In the genomic region with DNA sequence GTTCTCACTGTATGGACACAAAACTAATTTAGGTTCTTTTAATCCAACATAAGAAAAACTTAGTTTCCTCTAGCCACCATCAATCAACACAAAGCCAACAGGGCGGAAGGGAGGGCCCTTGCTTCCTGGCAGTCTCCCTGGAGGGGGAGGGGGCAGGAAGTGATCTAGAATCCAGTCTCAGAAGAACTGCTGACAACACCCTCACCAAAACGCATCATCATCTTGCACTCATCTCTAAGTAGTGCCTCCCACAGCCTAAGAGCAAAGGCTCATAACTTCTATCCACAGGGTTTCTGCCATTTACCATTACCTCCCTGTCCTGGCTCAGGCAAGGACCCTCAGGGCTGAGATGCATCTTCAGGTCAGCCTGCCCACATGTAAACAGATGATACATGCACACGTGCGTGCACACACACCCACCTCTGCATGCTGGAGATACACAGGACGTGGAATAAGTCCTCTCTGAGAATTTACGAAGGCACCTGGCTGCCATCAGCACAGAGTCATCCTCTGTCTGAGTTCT, we compare ENCODE assay signal across 8 cellular contexts. TPM values are rescaled to one million over a fixed set of nuclear protein-coding genes. Genes with fewer than 3 reads are reported as not detected.
DNase-seq lines count a peak whose midpoint lies in the region; ATAC-seq, FAIRE-seq and TF ChIP-seq lines count a peak whose summit lies in the region.

No MANE protein-coding gene starts in this region.

- FAIRE-seq in keratinocyte (lab: Jason Lieb, UNC), result peak; percentile 57

- H3K9me3 Mint-ChIP-seq in WTC11, result no peaks in the 10 kb centered on the region

- H4K20me1 ChIP-seq in keratinocyte (ENCODE audit: control insufficient read depth, extremely low read depth, insufficient read depth, low read length), result no peaks in the 10 kb centered on the region

- H3K4me3 Mint-ChIP-seq in WTC11, result no peak overlapping the region

- H3K36me3 ChIP-seq in keratinocyte (ENCODE audit: control insufficient read depth in 2 of 2, extremely low read depth in 1 of 2, insufficient read depth in 2 of 2, low read length in 2 of 2) (no peaks in the 10 kb centered on the region), transverse colon (no peaks in the 10 kb centered on the region)

- H3K27ac Mint-ChIP-seq in WTC11, result no peak overlapping the region

- H3K9me3 ChIP-seq in keratinocyte (ENCODE audit: control insufficient read depth, low read depth, low read length), result no peaks in the 10 kb centered on the region
- H3K9me3 ChIP-seq in transverse colon, result no peaks in the 10 kb centered on the region

- peaks cover 3% of the 10 kb centered on the region for H3K9me1 ChIP-seq in keratinocyte (ENCODE audit: control insufficient read depth, extremely low read depth, insufficient read depth, low read length)

- TF ChIP-seq CTCF in keratinocyte (optimal IDR thresholded peaks at IDR 0.05 in 1 of 3, IDR thresholded peaks at IDR 0.05 in 1 of 3, conservative IDR thresholded peaks at IDR 0.05 in 1 of 3; ENCODE audit: extremely low read depth in 1 of 3, insufficient read depth in 2 of 3, low read length in 3 of 3) (no peak), transverse colon (IDR thresholded peaks at IDR 0.05) (no peak), WTC11 (IDR thresholded peaks at IDR 0.05) (no peak)

- no peak for TF ChIP-seq EP300 in transverse colon (IDR thresholded peaks at IDR 0.05; ENCODE audit: low read depth)

- no peak overlapping the region for H3K4me2 ChIP-seq in keratinocyte (ENCODE audit: control insufficient read depth, extremely low read depth, insufficient read depth, low read depth, low read length)

- DNase-seq in SKM-1 treated with dmso at 0.1 percent for 144 hours (lab: John Stamatoyannopoulos, UW; ENCODE audit: unreplicated experiment) (peak; percentile 12), SKM-1 (lab: John Stamatoyannopoulos, UW; ENCODE audit: unreplicated experiment) (no peak), keratinocyte (ENCODE audit: low read depth, low spot score) (no peak), transverse colon (peak; percentile 45), WTC11 (ENCODE audit: low spot score) (no peak)
- DNase-seq in activated T-cell treated with anti-CD3 and anti-CD28 coated beads, Interleukin-2, amount 50 U/mL, for 48 hours, result peak; percentile 67 to 71

- H3K79me2 ChIP-seq in keratinocyte (ENCODE audit: control insufficient read depth, insufficient read depth, low read length), result no peaks in the 10 kb centered on the region

- CTCF ChIA-PET in WTC11 (lab: Charles Lee), result no interaction called here

- H3K4me3 ChIP-seq in keratinocyte (ENCODE audit: control insufficient read depth in 2 of 3, extremely low read depth in 1 of 3, insufficient read depth in 2 of 3, low read depth in 1 of 3, low read length in 3 of 3) (no peak overlapping the region), transverse colon (no peak overlapping the region)

- H3K36me3 Mint-ChIP-seq in WTC11, result no peaks in the 10 kb centered on the region

- no peak overlapping the region for H3K9ac ChIP-seq in keratinocyte (ENCODE audit: control insufficient read depth, extremely low read depth, insufficient read depth, low read length)

- H2AFZ ChIP-seq in keratinocyte (ENCODE audit: control insufficient read depth, low read length), result peak overlapping the region; percentile 4

- intact Hi-C loops in transverse colon (cut with DNase I; ENCODE audit: low total_unique reads), result no loop called here

- in situ Hi-C loops in transverse colon (cut with MboI; ENCODE audit: low pct_ligation_motif_present in 1 of 4, low pct_unique_long_range_greater_than_20kb in 1 of 4, low sequenced_read_pairs in 3 of 4), result no loop called here

- H3K27me3 Mint-ChIP-seq in WTC11 (ENCODE audit: low read depth), result no peaks in the 10 kb centered on the region

- WGBS in transverse colon (ENCODE audit: low coverage in 1 of 2), 2 donors, result 70% methylated on average over 6 of the region's 6 CpGs; no CpG with 5 or more reads in 1 of the 2 donors

- peaks cover 34% of the 10 kb centered on the region for H3K4me1 Mint-ChIP-seq in WTC11

- H3K4me1 ChIP-seq in keratinocyte (ENCODE audit: control insufficient read depth, extremely low read depth, insufficient read depth, low read length) (peaks cover 49% of the 10 kb centered on the region), transverse colon (peaks cover 0 to 16% (median 5%) of the 10 kb centered on the region in 4 donors)

- H3K27ac ChIP-seq in keratinocyte (ENCODE audit: control insufficient read depth, insufficient read depth, low read length) (peak overlapping the region; percentile 10), transverse colon (no peak overlapping the region)

- POLR2A ChIA-PET in WTC11 (lab: Charles Lee), result no interaction called here

- no peak for TF ChIP-seq POLR2A in transverse colon (IDR thresholded peaks at IDR 0.05)

- dilution Hi-C loops in keratinocyte (cut with MboI; ENCODE audit: extremely low pct_ligation_motif_present, low sequenced_read_pairs), result no loop called here

- H3K27me3 ChIP-seq in keratinocyte (ENCODE audit: control insufficient read depth, extremely low read depth, insufficient read depth, low read length) (no peaks in the 10 kb centered on the region), transverse colon (no peaks in the 10 kb centered on the region)

- ATAC-seq in GM18520 (IDR thresholded peaks at IDR 0.05; ENCODE audit: unreplicated experiment) (no peak), GM18498 (IDR thresholded peaks at IDR 0.05; ENCODE audit: unreplicated experiment) (no peak), WTC11 (no peak)

TF ChIP-seq in WTC11, 78 proteins besides CTCF, POLR2A, EP300 and RAD21 (continues in another document):
- TF ChIP-seq ZNF263 (CRISPR knock-in tag; IDR thresholded peaks at IDR 0.05; ENCODE audit: low read depth) (no peak), OVOL2 (CRISPR knock-in tag; IDR thresholded peaks at IDR 0.05; ENCODE audit: borderline replicate concordance) (no peak), ZNF138 (CRISPR knock-in tag; conservative IDR thresholded peaks at IDR 0.05) (no peak), NFE2L1 (CRISPR knock-in tag; IDR thresholded peaks at IDR 0.05) (no peak), ATF6 (CRISPR knock-in tag; IDR thresholded peaks at IDR 0.05) (no peak)
- TF ChIP-seq, protein P1, sequence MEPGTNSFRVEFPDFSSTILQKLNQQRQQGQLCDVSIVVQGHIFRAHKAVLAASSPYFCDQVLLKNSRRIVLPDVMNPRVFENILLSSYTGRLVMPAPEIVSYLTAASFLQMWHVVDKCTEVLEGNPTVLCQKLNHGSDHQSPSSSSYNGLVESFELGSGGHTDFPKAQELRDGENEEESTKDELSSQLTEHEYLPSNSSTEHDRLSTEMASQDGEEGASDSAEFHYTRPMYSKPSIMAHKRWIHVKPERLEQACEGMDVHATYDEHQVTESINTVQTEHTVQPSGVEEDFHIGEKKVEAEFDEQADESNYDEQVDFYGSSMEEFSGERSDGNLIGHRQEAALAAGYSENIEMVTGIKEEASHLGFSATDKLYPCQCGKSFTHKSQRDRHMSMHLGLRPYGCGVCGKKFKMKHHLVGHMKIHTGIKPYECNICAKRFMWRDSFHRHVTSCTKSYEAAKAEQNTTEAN (CRISPR knock-in tag; IDR thresholded peaks at IDR 0.05), result no peak
- TF ChIP-seq, protein P2, sequence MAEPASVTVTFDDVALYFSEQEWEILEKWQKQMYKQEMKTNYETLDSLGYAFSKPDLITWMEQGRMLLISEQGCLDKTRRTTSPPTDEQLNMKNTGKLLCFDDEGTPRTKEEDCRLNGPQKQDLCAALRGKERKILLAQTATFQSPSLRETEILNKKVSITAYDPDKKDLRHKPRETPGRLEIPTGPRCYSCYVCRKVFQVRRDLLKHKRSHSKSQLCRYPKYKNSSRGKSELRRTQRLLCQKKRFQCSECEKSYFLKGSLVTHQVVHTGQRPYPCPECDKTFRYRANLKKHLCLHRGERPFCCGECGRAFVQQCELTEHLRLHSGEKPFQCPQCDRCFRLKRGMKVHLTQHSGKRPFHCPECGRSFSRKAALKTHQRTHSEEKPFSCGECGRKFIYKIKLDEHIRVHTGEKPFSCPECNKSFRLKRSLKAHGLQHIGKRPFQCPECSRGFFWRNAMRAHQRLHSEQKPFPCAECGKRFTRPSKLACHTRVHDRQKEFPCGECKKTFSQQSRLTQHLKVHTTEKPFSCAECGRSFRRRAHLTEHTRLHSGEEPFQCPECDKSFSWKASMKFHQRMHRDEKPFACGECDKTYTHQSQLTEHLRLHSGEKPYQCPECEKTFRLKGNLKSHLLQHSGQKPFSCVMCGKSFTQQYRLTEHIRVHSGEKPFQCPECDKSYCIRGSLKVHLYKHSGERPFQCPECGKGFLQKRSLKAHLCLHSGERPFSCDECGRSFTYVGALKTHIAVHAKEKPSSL (CRISPR knock-in tag; conservative IDR thresholded peaks at IDR 0.05), result no peak
- TF ChIP-seq, protein P3, sequence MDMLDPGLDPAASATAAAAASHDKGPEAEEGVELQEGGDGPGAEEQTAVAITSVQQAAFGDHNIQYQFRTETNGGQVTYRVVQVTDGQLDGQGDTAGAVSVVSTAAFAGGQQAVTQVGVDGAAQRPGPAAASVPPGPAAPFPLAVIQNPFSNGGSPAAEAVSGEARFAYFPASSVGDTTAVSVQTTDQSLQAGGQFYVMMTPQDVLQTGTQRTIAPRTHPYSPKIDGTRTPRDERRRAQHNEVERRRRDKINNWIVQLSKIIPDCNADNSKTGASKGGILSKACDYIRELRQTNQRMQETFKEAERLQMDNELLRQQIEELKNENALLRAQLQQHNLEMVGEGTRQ (CRISPR knock-in tag; IDR thresholded peaks at IDR 0.05), result no peak

RNA-seq across cellular contexts. Expression of gene HIVEP3, which starts 20.5 kb away (rescaled TPM):
- 0.64 to 3.5 TPM (median 1.1 TPM) in 3 replicates for polyA plus RNA-seq in keratinocyte
- 0.37 TPM for polyA plus RNA-seq in keratinocyte (2011; ENCODE audit: low read depth)
- 1.8 TPM in 2 replicates for polyA plus RNA-seq in keratinocyte (2011; cell fraction: cytosol; rRNA removed)
- 2.3 and 3.0 TPM in 2 replicates for polyA plus RNA-seq in keratinocyte (2011; cell fraction: nucleus; rRNA removed)
- polyA plus RNA-seq in keratinocyte (2012; ENCODE audit: low replicate concordance), result 0.68 and 2.4 TPM in 2 replicates
- polyA minus RNA-seq in keratinocyte, result 1.8 to 4.6 TPM (median 3.2 TPM) in 3 replicates
- polyA minus RNA-seq in keratinocyte (2011; cell fraction: cytosol; rRNA and poly(A)+ RNA removed), result 0.77 TPM
- polyA minus RNA-seq in keratinocyte (2011; cell fraction: nucleus; rRNA and poly(A)+ RNA removed), result 1.1 and 2.4 TPM in 2 replicates
- total RNA-seq in transverse colon, result 10 to 100 TPM in 1 of 4 donors, 1 to 10 TPM in 3; 3.7 to 15.0 (median 5.2) TPM
- total RNA-seq in WTC11 (2021), result 0.44 to 0.57 TPM (median 0.55 TPM) in 3 replicates

Comparison
In these comparisons a context has a peak if more than half of its experiments do, and no peak if none do; other contexts are left out.
1. DNase-seq: peak in SKM-1 treated with dmso at 0.1 percent for 144 hours (single experiment), activated T-cell treated with anti-CD3 and anti-CD28 coated beads, Interleukin-2, amount 50 U/mL, for 48 hours (2 of 2) and transverse colon (single experiment); none in SKM-1 (single experiment), keratinocyte (single experiment) and WTC11 (single experiment).